1 cellular context compared by ENCODE assay signal in genomic region chr22:20137113-20137512, GRCh38.
TF ChIP-seq lines count a peak whose summit lies in the region.

No MANE protein-coding gene starts in this region.

TF ChIP-seq in IMR-90, 13 proteins besides CTCF, POLR2A, EP300 and RAD21 (continued from another document):
- no peak for TF ChIP-seq MAZ (IDR thresholded peaks at IDR 0.05; ENCODE audit: borderline replicate concordance, low read depth, low read length)
- no peak for TF ChIP-seq NFE2L2 (IDR thresholded peaks at IDR 0.05; ENCODE audit: low read depth, low read length)
- no peak for TF ChIP-seq RFX5 (IDR thresholded peaks at IDR 0.05; ENCODE audit: low read depth, low read length)
- no peak for TF ChIP-seq MAFK (IDR thresholded peaks at IDR 0.05; ENCODE audit: low read depth, low read length)
- no peak for TF ChIP-seq USF2 (IDR thresholded peaks at IDR 0.05; ENCODE audit: low read depth, low read length)
- no peak for TF ChIP-seq ELK1 (IDR thresholded peaks at IDR 0.05; ENCODE audit: borderline replicate concordance, low read depth, low read length)
- no peak for TF ChIP-seq BHLHE40 (IDR thresholded peaks at IDR 0.05; ENCODE audit: low read depth, low read length)
- no peak for TF ChIP-seq RCOR1 (IDR thresholded peaks at IDR 0.05; ENCODE audit: insufficient replicate concordance, low read length)
- TF ChIP-seq CHD1 (IDR thresholded peaks at IDR 0.05; ENCODE audit: low read depth, low read length), result no peak
- TF ChIP-seq FOS (IDR thresholded peaks at IDR 0.05; ENCODE audit: low read depth, low read length), result no peak
- TF ChIP-seq MXI1 (IDR thresholded peaks at IDR 0.05; ENCODE audit: borderline replicate concordance, low read depth, low read length), result no peak
- TF ChIP-seq SMC3 (IDR thresholded peaks at IDR 0.05; ENCODE audit: low read depth, low read length), result no peak
